1 cellular context compared by ENCODE assay signal in the genomic region with DNA sequence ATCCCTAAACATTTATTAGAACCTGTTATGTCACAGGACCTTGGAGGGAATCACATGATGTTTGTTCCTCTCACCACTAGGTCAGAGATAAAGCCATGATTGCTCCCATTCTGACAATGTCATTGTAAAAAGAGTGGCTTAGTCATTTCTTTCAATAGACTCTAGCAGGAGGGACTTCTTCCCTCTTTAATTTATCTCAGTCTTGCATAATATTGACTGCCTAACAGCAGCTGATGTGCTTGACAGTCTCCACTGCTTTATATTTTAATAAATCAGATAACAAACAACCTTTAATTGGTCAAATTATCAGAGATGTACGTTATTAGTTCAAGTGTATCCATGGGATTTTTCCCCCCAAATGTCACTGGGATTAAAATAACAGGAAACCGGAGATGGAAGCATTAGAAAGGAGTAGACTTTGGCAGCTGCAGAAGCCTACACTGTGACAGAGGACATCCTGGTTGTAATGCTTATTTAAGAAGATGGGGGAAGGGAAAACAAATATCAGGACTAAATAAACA.
TF ChIP-seq lines count a peak whose summit lies in the region.

No MANE protein-coding gene starts in this region.

TF ChIP-seq in HEK293, 187 proteins besides CTCF, POLR2A, EP300 and RAD21 (continued from another document and continues in another):
- TF ChIP-seq, protein P1, sequence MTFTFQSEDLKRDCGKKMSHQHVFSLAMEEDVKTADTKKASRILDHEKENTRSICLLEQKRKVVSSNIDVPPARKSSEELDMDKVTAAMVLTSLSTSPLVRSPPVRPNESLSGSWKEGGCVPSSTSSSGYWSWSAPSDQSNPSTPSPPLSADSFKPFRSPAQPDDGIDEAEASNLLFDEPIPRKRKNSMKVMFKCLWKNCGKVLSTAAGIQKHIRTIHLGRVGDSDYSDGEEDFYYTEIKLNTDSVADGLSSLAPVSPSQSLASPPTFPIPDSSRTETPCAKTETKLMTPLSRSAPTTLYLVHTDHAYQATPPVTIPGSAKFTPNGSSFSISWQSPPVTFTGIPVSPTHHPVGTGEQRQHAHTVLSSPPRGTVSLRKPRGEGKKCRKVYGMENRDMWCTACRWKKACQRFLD (tag by site-specific recombination; IDR thresholded peaks at IDR 0.05): no peak
- no peak for TF ChIP-seq ZNF140 (tag by site-specific recombination; IDR thresholded peaks at IDR 0.05)
- no peak for TF ChIP-seq ZNF701 (tag by site-specific recombination; IDR thresholded peaks at IDR 0.05)
- TF ChIP-seq ZBTB17 (tag by site-specific recombination; IDR thresholded peaks at IDR 0.05): 0 out of 2 replicates have a peak, but pooled peaks have one; percentile 20
- TF ChIP-seq ZNF37A (tag by site-specific recombination; IDR thresholded peaks at IDR 0.05): no peak
- TF ChIP-seq ZFHX2 (tag by site-specific recombination; conservative IDR thresholded peaks at IDR 0.05): no peak
- no peak for TF ChIP-seq ZNF24 (tag by site-specific recombination; IDR thresholded peaks at IDR 0.05)
- no peak for TF ChIP-seq ZNF658 (tag by site-specific recombination; IDR thresholded peaks at IDR 0.05)
- no peak for TF ChIP-seq ZNF473 (tag by site-specific recombination; IDR thresholded peaks at IDR 0.05)
- no peak for TF ChIP-seq ZFP3 (tag by site-specific recombination; IDR thresholded peaks at IDR 0.05; ENCODE audit: low read depth)
- TF ChIP-seq, protein P2, sequence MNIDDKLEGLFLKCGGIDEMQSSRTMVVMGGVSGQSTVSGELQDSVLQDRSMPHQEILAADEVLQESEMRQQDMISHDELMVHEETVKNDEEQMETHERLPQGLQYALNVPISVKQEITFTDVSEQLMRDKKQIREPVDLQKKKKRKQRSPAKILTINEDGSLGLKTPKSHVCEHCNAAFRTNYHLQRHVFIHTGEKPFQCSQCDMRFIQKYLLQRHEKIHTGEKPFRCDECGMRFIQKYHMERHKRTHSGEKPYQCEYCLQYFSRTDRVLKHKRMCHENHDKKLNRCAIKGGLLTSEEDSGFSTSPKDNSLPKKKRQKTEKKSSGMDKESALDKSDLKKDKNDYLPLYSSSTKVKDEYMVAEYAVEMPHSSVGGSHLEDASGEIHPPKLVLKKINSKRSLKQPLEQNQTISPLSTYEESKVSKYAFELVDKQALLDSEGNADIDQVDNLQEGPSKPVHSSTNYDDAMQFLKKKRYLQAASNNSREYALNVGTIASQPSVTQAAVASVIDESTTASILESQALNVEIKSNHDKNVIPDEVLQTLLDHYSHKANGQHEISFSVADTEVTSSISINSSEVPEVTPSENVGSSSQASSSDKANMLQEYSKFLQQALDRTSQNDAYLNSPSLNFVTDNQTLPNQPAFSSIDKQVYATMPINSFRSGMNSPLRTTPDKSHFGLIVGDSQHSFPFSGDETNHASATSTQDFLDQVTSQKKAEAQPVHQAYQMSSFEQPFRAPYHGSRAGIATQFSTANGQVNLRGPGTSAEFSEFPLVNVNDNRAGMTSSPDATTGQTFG (tag by site-specific recombination; IDR thresholded peaks at IDR 0.05; ENCODE audit: borderline replicate concordance): no peak
- TF ChIP-seq, protein P3, sequence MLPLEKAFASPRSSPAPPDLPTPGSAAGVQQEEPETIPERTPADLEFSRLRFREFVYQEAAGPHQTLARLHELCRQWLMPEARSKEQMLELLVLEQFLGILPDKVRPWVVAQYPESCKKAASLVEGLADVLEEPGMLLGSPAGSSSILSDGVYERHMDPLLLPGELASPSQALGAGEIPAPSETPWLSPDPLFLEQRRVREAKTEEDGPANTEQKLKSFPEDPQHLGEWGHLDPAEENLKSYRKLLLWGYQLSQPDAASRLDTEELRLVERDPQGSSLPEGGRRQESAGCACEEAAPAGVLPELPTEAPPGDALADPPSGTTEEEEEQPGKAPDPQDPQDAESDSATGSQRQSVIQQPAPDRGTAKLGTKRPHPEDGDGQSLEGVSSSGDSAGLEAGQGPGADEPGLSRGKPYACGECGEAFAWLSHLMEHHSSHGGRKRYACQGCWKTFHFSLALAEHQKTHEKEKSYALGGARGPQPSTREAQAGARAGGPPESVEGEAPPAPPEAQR (tag by site-specific recombination; IDR thresholded peaks at IDR 0.05): no peak
- no peak for TF ChIP-seq ZNF707 (tag by site-specific recombination; IDR thresholded peaks at IDR 0.05)
- no peak for TF ChIP-seq ZNF341 (tag by site-specific recombination; IDR thresholded peaks at IDR 0.05; ENCODE audit: low read depth)
- TF ChIP-seq, protein P4, sequence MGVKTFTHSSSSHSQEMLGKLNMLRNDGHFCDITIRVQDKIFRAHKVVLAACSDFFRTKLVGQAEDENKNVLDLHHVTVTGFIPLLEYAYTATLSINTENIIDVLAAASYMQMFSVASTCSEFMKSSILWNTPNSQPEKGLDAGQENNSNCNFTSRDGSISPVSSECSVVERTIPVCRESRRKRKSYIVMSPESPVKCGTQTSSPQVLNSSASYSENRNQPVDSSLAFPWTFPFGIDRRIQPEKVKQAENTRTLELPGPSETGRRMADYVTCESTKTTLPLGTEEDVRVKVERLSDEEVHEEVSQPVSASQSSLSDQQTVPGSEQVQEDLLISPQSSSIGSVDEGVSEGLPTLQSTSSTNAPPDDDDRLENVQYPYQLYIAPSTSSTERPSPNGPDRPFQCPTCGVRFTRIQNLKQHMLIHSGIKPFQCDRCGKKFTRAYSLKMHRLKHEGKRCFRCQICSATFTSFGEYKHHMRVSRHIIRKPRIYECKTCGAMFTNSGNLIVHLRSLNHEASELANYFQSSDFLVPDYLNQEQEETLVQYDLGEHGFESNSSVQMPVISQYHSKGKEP (tag by site-specific recombination; IDR thresholded peaks at IDR 0.05): no peak
- no peak for TF ChIP-seq ZNF211 (tag by site-specific recombination; IDR thresholded peaks at IDR 0.05; ENCODE audit: low read depth)
- TF ChIP-seq ZNF514 (tag by site-specific recombination; IDR thresholded peaks at IDR 0.05): no peak
- no peak for TF ChIP-seq ZNF16 (tag by site-specific recombination; IDR thresholded peaks at IDR 0.05; ENCODE audit: low read depth)
- no peak for TF ChIP-seq GLIS2 (tag by site-specific recombination; IDR thresholded peaks at IDR 0.05)
- TF ChIP-seq, protein P5, sequence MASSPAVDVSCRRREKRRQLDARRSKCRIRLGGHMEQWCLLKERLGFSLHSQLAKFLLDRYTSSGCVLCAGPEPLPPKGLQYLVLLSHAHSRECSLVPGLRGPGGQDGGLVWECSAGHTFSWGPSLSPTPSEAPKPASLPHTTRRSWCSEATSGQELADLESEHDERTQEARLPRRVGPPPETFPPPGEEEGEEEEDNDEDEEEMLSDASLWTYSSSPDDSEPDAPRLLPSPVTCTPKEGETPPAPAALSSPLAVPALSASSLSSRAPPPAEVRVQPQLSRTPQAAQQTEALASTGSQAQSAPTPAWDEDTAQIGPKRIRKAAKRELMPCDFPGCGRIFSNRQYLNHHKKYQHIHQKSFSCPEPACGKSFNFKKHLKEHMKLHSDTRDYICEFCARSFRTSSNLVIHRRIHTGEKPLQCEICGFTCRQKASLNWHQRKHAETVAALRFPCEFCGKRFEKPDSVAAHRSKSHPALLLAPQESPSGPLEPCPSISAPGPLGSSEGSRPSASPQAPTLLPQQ (tag by site-specific recombination; IDR thresholded peaks at IDR 0.05): 0 out of 2 replicates have a peak, but pooled peaks have one; percentile 2
- no peak for TF ChIP-seq SCRT1 (tag by site-specific recombination; IDR thresholded peaks at IDR 0.05; ENCODE audit: borderline replicate concordance)
- TF ChIP-seq ZNF776 (tag by site-specific recombination; IDR thresholded peaks at IDR 0.05; ENCODE audit: borderline replicate concordance): no peak
- peak; percentile 81 for TF ChIP-seq ZBTB21 (tag by site-specific recombination; IDR thresholded peaks at IDR 0.05)
- no peak for TF ChIP-seq KLF10 (tag by site-specific recombination; IDR thresholded peaks at IDR 0.05)
- TF ChIP-seq, protein P6, sequence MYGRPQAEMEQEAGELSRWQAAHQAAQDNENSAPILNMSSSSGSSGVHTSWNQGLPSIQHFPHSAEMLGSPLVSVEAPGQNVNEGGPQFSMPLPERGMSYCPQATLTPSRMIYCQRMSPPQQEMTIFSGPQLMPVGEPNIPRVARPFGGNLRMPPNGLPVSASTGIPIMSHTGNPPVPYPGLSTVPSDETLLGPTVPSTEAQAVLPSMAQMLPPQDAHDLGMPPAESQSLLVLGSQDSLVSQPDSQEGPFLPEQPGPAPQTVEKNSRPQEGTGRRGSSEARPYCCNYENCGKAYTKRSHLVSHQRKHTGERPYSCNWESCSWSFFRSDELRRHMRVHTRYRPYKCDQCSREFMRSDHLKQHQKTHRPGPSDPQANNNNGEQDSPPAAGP (tag by site-specific recombination; IDR thresholded peaks at IDR 0.05): no peak
- no peak for TF ChIP-seq ZNF423 (tag by site-specific recombination; IDR thresholded peaks at IDR 0.05)
- no peak for TF ChIP-seq ZNF626 (tag by site-specific recombination; IDR thresholded peaks at IDR 0.05)
- TF ChIP-seq, protein P7, sequence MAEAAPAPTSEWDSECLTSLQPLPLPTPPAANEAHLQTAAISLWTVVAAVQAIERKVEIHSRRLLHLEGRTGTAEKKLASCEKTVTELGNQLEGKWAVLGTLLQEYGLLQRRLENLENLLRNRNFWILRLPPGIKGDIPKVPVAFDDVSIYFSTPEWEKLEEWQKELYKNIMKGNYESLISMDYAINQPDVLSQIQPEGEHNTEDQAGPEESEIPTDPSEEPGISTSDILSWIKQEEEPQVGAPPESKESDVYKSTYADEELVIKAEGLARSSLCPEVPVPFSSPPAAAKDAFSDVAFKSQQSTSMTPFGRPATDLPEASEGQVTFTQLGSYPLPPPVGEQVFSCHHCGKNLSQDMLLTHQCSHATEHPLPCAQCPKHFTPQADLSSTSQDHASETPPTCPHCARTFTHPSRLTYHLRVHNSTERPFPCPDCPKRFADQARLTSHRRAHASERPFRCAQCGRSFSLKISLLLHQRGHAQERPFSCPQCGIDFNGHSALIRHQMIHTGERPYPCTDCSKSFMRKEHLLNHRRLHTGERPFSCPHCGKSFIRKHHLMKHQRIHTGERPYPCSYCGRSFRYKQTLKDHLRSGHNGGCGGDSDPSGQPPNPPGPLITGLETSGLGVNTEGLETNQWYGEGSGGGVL (tag by site-specific recombination; IDR thresholded peaks at IDR 0.05): peak; percentile 59
- TF ChIP-seq, protein P8, sequence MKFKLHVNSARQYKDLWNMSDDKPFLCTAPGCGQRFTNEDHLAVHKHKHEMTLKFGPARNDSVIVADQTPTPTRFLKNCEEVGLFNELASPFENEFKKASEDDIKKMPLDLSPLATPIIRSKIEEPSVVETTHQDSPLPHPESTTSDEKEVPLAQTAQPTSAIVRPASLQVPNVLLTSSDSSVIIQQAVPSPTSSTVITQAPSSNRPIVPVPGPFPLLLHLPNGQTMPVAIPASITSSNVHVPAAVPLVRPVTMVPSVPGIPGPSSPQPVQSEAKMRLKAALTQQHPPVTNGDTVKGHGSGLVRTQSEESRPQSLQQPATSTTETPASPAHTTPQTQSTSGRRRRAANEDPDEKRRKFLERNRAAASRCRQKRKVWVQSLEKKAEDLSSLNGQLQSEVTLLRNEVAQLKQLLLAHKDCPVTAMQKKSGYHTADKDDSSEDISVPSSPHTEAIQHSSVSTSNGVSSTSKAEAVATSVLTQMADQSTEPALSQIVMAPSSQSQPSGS (tag by site-specific recombination; IDR thresholded peaks at IDR 0.05; ENCODE audit: low read depth): no peak
- TF ChIP-seq, protein P9, sequence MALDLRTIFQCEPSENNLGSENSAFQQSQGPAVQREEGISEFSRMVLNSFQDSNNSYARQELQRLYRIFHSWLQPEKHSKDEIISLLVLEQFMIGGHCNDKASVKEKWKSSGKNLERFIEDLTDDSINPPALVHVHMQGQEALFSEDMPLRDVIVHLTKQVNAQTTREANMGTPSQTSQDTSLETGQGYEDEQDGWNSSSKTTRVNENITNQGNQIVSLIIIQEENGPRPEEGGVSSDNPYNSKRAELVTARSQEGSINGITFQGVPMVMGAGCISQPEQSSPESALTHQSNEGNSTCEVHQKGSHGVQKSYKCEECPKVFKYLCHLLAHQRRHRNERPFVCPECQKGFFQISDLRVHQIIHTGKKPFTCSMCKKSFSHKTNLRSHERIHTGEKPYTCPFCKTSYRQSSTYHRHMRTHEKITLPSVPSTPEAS (tag by site-specific recombination; IDR thresholded peaks at IDR 0.05): no peak
- no peak; the same call in 1 of the 2 replicates for TF ChIP-seq SP2 (tag by site-specific recombination; IDR thresholded peaks at IDR 0.05)
- 0 out of 2 replicates have a peak, but pooled peaks have one; percentile 26 for TF ChIP-seq ZBTB48 (tag by site-specific recombination; IDR thresholded peaks at IDR 0.05)
- TF ChIP-seq ZNF175 (tag by site-specific recombination; IDR thresholded peaks at IDR 0.05): no peak
- TF ChIP-seq SP7 (tag by site-specific recombination; IDR thresholded peaks at IDR 0.05): peak; percentile 65
- TF ChIP-seq WT1 (tag by site-specific recombination; IDR thresholded peaks at IDR 0.05): peak; percentile 46; the same call in 1 of the 2 replicates
- TF ChIP-seq, protein P10, sequence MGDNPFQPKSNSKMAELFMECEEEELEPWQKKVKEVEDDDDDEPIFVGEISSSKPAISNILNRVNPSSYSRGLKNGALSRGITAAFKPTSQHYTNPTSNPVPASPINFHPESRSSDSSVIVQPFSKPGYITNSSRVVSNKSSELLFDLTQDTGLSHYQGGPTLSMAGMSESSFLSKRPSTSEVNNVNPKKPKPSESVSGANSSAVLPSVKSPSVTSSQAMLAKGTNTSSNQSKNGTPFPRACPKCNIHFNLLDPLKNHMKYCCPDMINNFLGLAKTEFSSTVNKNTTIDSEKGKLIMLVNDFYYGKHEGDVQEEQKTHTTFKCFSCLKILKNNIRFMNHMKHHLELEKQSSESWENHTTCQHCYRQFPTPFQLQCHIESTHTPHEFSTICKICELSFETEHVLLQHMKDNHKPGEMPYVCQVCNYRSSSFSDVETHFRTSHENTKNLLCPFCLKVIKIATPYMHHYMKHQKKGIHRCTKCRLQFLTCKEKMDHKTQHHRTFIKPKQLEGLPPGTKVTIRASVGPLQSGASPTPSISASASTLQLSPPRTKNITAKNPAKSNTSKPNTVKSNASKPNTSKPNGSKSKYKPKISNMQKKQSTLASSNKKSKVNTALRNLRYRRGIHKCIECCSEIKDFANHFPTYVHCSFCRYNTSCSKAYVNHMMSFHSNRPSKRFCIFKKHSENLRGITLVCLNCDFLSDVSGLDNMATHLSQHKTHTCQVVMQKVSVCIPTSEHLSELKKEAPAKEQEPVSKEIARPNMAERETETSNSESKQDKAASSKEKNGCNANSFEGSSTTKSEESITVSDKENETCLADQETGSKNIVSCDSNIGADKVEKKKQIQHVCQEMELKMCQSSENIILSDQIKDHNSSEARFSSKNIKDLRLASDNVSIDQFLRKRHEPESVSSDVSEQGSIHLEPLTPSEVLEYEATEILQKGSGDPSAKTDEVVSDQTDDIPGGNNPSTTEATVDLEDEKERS (tag by site-specific recombination; IDR thresholded peaks at IDR 0.05): no peak
- no peak for TF ChIP-seq ZNF621 (tag by site-specific recombination; IDR thresholded peaks at IDR 0.05)
- TF ChIP-seq ZNF660 (tag by site-specific recombination; IDR thresholded peaks at IDR 0.05): peak; percentile 85
- no peak for TF ChIP-seq ZNF138 (tag by site-specific recombination; IDR thresholded peaks at IDR 0.05; ENCODE audit: borderline replicate concordance)
- no peak for TF ChIP-seq YY1 (tag by site-specific recombination; IDR thresholded peaks at IDR 0.05)
- TF ChIP-seq HOXA7 (CRISPR knock-in tag; IDR thresholded peaks at IDR 0.05; ENCODE audit: borderline replicate concordance): no peak
